26 cellular contexts compared by ENCODE assay signal in the genomic region with DNA sequence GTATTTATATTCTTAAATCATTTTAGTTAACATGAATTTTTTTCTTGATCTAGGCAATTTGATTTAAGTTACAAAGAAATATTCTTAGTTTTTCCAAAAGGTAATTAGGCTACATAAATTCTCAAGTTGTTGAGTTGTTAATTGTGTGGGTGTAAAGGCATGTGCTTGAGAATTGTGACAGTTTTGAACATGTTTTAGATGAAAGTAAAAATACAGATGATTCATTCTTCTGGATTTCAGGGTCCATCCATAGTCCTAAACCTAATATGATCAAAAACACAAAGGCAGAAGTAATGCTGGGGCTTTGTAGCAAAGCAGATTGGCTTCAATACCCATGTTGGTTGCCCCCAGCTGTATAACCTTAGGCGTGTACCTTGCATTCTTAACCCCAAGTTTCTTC.
A peak's percentile ranks its signal among the peaks of the same experiment; 100 is the strongest.
DNase-seq lines count a peak whose midpoint lies in the region; ATAC-seq, FAIRE-seq and TF ChIP-seq lines count a peak whose summit lies in the region.
"Had no signal": no experiment of that assay in that cellular context is flagged by ENCODE, and none has a peak within 500 bp of the region (broad histone marks: within the 10 kb centered on the region; RNA-seq: fewer than 3 reads in every experiment).

No MANE protein-coding gene starts in this region.

- dilution Hi-C loops in keratinocyte (cut with MboI; ENCODE audit: extremely low pct_ligation_motif_present, low sequenced_read_pairs): no loop called here

- no peak for TF ChIP-seq RAD21 in HCT116 (IDR thresholded peaks at IDR 0.05; ENCODE audit: low read depth)

- intact Hi-C loops in HCT116 (cut with micrococcal nuclease): no loop called here

- RAD21 ChIA-PET in HCT116 (lab: Charles Lee; ENCODE audit: low non-redundant PET in 1 of 2, low total read pairs in 2 of 2, uncharacterized antibody in 2 of 2, unreplicated experiment in 2 of 2): no interaction called here

- H3K79me2 ChIP-seq in HCT116 (ENCODE audit: insufficient read depth, low read length): no peaks in the 10 kb centered on the region
- no peaks in the 10 kb centered on the region for H3K79me2 ChIP-seq in keratinocyte (ENCODE audit: control insufficient read depth, insufficient read depth, low read length)
- H3K79me2 ChIP-seq in Karpas-422 (ENCODE audit: low read length): no peaks in the 10 kb centered on the region

- no peak overlapping the region for H2AFZ ChIP-seq in HCT116 (ENCODE audit: low read depth, low read length, poor library complexity, severe bottlenecking)
- H2AFZ ChIP-seq in keratinocyte (ENCODE audit: control insufficient read depth, low read length): peak overlapping the region; percentile 32
- H2AFZ ChIP-seq in Karpas-422 (ENCODE audit: low read length): no peak overlapping the region
- H2AFZ ChIP-seq: PC-9 had no signal

- FAIRE-seq in bronchial epithelial cell (lab: Jason Lieb, UNC): no peak
- peak; percentile 9 for FAIRE-seq in keratinocyte (lab: Jason Lieb, UNC)
- FAIRE-seq: HTR-8/SVneo had no signal

- POLR2A ChIA-PET in HCT116 (lab: Charles Lee): no interaction called here

- H3K27me3 ChIP-seq in HCT116 (ENCODE audit: insufficient read depth, low read length) (no peaks in the 10 kb centered on the region), bronchial epithelial cell (ENCODE audit: control insufficient read depth, insufficient read depth, low read length) (no peaks in the 10 kb centered on the region), keratinocyte (ENCODE audit: control insufficient read depth, extremely low read depth, insufficient read depth, low read length) (no peaks in the 10 kb centered on the region), Karpas-422 (ENCODE audit: low read length) (no peaks in the 10 kb centered on the region)
- H3K27me3 ChIP-seq: MG63 had no signal

- ATAC-seq in HCT116: no peak

- TF ChIP-seq CTCF in HCT116 (IDR thresholded peaks at IDR 0.05 in 2 of 3, conservative IDR thresholded peaks at IDR 0.05 in 1 of 3; ENCODE audit: borderline replicate concordance in 1 of 3, insufficient read depth in 1 of 3, low read depth in 2 of 3, low read length in 2 of 3): no peak
- no peak for TF ChIP-seq CTCF in bronchial epithelial cell (IDR thresholded peaks at IDR 0.05; ENCODE audit: insufficient read depth, low read length, severe bottlenecking)
- no peak for TF ChIP-seq CTCF in keratinocyte (optimal IDR thresholded peaks at IDR 0.05 in 1 of 3, IDR thresholded peaks at IDR 0.05 in 1 of 3, conservative IDR thresholded peaks at IDR 0.05 in 1 of 3; ENCODE audit: extremely low read depth in 1 of 3, insufficient read depth in 2 of 3, low read length in 3 of 3)

- peak; percentile 10 for DNase-seq in EH (ENCODE audit: low read depth)
- DNase-seq in HCT116 (ENCODE audit: low read depth, low spot score): no peak
- peak; percentile 49 for DNase-seq in bronchial epithelial cell (ENCODE audit: low read depth)
- no peak for DNase-seq in keratinocyte (ENCODE audit: low read depth, low spot score)
- no peak for DNase-seq in A172 (ENCODE audit: low spot score)
- no peak for DNase-seq in Karpas-422
- no peak for DNase-seq in activated T-cell treated with anti-CD3 and anti-CD28 coated beads for 4 hours
- no peak for DNase-seq in foreskin melanocyte
- DNase-seq: ACHN; Calu3; CD8-positive, alpha-beta memory T cell; DMS153; GF-D8; H9; MG63; NCI-H1048; NCI-H1417 treated with DMSO at 0.1 percent for 48 hours; NCI-H187; NCI-H2107; PC-9; RPMI8226; SHP77 treated with DMSO at 0.1 percent for 48 hours; SW 1271 had no signal

- no TSS peak for BruUV-seq in HCT116 (replicated peaks; lab: Mats Ljungman, UMichigan)

- H3K4me1 ChIP-seq in HCT116 (ENCODE audit: control insufficient read depth in 1 of 2, insufficient read depth in 2 of 2, low read length in 2 of 2) (peaks cover 0 to 14% of the 10 kb centered on the region in 2 experiments; a peak in 2 of 4 replicates), keratinocyte (ENCODE audit: control insufficient read depth, extremely low read depth, insufficient read depth, low read length) (peaks cover 13% of the 10 kb centered on the region), Karpas-422 (ENCODE audit: low read length) (no peaks in the 10 kb centered on the region)

- H3K4me2 ChIP-seq in HCT116 (ENCODE audit: low read length) (peak overlapping the region; percentile 26; the same call in 1 of the 2 replicates), keratinocyte (ENCODE audit: control insufficient read depth, extremely low read depth, insufficient read depth, low read depth, low read length) (peak overlapping the region; percentile 1), Karpas-422 (ENCODE audit: low read depth, low read length, poor library complexity, severe bottlenecking) (no peak overlapping the region)
- H3K4me2 ChIP-seq: PC-9 had no signal

- H3K27ac ChIP-seq in HCT116 (ENCODE audit: low read depth, low read length) (no peak overlapping the region), keratinocyte (ENCODE audit: control insufficient read depth, insufficient read depth, low read length) (no peak overlapping the region), Karpas-422 (ENCODE audit: low read length) (no peak overlapping the region)
- H3K27ac ChIP-seq: C4-2B, PC-9, SK-N-MC had no signal

- CTCF ChIA-PET in HCT116 (lab: Charles Lee): interaction anchor here (1.8 kb wide), 1 partner anchor 9 kb away, joined by 6 read pairs; no protein-coding TSS in a partner anchor

- H3K9ac ChIP-seq in HCT116 (ENCODE audit: low read length): no peak overlapping the region
- H3K9ac ChIP-seq in keratinocyte (ENCODE audit: control insufficient read depth, extremely low read depth, insufficient read depth, low read length): no peak overlapping the region
- H3K9ac ChIP-seq in Karpas-422 (ENCODE audit: low read length): no peak overlapping the region

- H3K9me1 ChIP-seq in keratinocyte (ENCODE audit: control insufficient read depth, extremely low read depth, insufficient read depth, low read length): no peaks in the 10 kb centered on the region

- H3K9me2 ChIP-seq in HCT116 (ENCODE audit: insufficient read depth): no peaks in the 10 kb centered on the region
- no peaks in the 10 kb centered on the region for H3K9me2 ChIP-seq in Karpas-422 (replicated peaks; ENCODE audit: insufficient read depth, low read length)

- no peaks in the 10 kb centered on the region for H3K36me3 ChIP-seq in HCT116 (ENCODE audit: control insufficient read depth in 1 of 2, insufficient read depth in 2 of 2, low read length in 2 of 2)
- no peaks in the 10 kb centered on the region for H3K36me3 ChIP-seq in bronchial epithelial cell (ENCODE audit: control insufficient read depth, insufficient read depth, low read length)
- no peaks in the 10 kb centered on the region for H3K36me3 ChIP-seq in keratinocyte (ENCODE audit: control insufficient read depth in 2 of 2, extremely low read depth in 1 of 2, insufficient read depth in 2 of 2, low read length in 2 of 2)
- no peaks in the 10 kb centered on the region for H3K36me3 ChIP-seq in Karpas-422 (ENCODE audit: insufficient read depth, low read length)
- H3K36me3 ChIP-seq: MG63 had no signal

- H4K20me1 ChIP-seq in HCT116 (ENCODE audit: insufficient read depth) (no peaks in the 10 kb centered on the region), keratinocyte (ENCODE audit: control insufficient read depth, extremely low read depth, insufficient read depth, low read length) (no peaks in the 10 kb centered on the region), Karpas-422 (ENCODE audit: insufficient read depth, low read depth, low read length) (no peaks in the 10 kb centered on the region)

- H3K4me3 ChIP-seq in HCT116 (replicated peaks in 1 of 2; ENCODE audit: low read depth in 1 of 2, low read length in 2 of 2) (no peak overlapping the region), bronchial epithelial cell (ENCODE audit: low read depth, low read length) (no peak overlapping the region), keratinocyte (ENCODE audit: control insufficient read depth in 2 of 3, extremely low read depth in 1 of 3, insufficient read depth in 2 of 3, low read depth in 1 of 3, low read length in 3 of 3) (no peak overlapping the region), Karpas-422 (ENCODE audit: low read length) (no peak overlapping the region)
- H3K4me3 ChIP-seq: MG63, PC-9, SK-N-MC had no signal

- no peak for TF ChIP-seq POLR2A in HCT116 (IDR thresholded peaks at IDR 0.05; ENCODE audit: borderline replicate concordance, extremely low read depth, insufficient read depth, insufficient read length)

- H3K9me3 ChIP-seq in HCT116 (ENCODE audit: control insufficient read depth in 1 of 2, insufficient read depth in 1 of 2, low read depth in 1 of 2, low read length in 2 of 2): no peaks in the 10 kb centered on the region
- H3K9me3 ChIP-seq in keratinocyte (ENCODE audit: control insufficient read depth, low read depth, low read length): no peaks in the 10 kb centered on the region
- H3K9me3 ChIP-seq in Karpas-422 (ENCODE audit: low read length): no peaks in the 10 kb centered on the region
- H3K9me3 ChIP-seq: MG63 had no signal

TF ChIP-seq in HCT116, 20 proteins besides CTCF, POLR2A, EP300 and RAD21:
- TF ChIP-seq POLR2AphosphoS5 (IDR thresholded peaks at IDR 0.05; ENCODE audit: low read depth, low read length): no peak
- no peak for TF ChIP-seq SP1 (IDR thresholded peaks at IDR 0.05; ENCODE audit: low read depth)
- TF ChIP-seq SRF (IDR thresholded peaks at IDR 0.05; ENCODE audit: low read depth): no peak
- no peak for TF ChIP-seq TCF7L2 (IDR thresholded peaks at IDR 0.05; ENCODE audit: borderline replicate concordance, extremely low read depth, insufficient read depth, insufficient read length)

Comparison
In these comparisons a context has a peak if more than half of its experiments do, and no peak if none do; other contexts are left out.
1. DNase-seq: peak in EH (single experiment) and bronchial epithelial cell (single experiment); none in HCT116 (single experiment), keratinocyte (single experiment), A172 (single experiment), Karpas-422 (single experiment), activated T-cell treated with anti-CD3 and anti-CD28 coated beads for 4 hours (single experiment) and foreskin melanocyte (single experiment).